ENCODE assay signal across 8 cellular contexts in the genomic region with DNA sequence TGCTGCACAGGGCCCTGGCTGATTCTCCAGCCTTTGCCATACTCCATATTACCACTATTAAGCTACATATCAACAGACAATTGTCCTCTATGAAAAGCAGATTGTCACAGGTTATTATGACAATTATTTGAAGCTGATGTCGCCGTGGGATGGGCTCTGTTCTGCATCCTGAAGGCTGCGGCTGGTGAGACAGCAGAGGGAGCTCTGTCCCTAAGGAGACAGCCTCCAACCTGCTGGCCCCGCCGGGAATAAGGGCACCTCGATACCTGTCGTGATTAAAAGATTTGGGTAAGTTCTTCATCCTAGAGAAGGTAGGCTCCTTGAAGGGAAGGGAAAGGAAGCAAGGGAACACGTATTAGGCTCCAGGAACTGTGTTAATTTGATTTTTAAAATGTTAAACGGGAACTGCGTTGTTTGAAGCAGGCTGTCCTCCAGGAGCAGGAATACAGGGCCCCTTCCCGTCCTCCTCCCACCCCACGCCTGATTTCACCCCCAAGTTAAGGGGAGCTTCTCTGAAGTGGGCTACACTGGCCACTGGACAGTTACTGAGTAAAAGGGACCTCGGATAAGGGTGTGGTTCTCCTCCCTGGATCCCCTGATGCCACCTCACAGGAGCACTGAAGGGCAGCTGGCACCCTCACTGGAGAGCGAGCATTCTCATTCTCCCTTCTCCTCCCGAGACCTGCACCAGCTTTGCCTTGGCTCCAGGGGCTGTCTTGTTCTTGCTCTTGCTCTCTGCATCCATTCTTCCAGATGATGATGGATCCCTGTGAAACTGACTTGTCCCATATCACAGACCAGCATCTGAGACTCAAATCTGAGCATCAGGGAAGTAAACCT. TPM values are rescaled to one million over a fixed set of nuclear protein-coding genes. Genes with fewer than 3 reads are reported as not detected.
DNase-seq lines count a peak whose midpoint lies in the region; ATAC-seq, FAIRE-seq and TF ChIP-seq lines count a peak whose summit lies in the region.

No MANE protein-coding gene starts in this region.

- no peak overlapping the region; a peak in 1 of 4 replicates for H3K9ac ChIP-seq in K562 (ENCODE audit: insufficient read depth in 1 of 2, low read depth in 2 of 2, low read length in 2 of 2)
- no peak overlapping the region for H3K9ac ChIP-seq in keratinocyte (ENCODE audit: control insufficient read depth, extremely low read depth, insufficient read depth, low read length)

- dilution Hi-C loops in keratinocyte (cut with MboI; ENCODE audit: extremely low pct_ligation_motif_present, low sequenced_read_pairs), result no loop called here

- intact Hi-C loops in Panc1 (cut with micrococcal nuclease; ENCODE audit: unreplicated experiment) (loop anchor here (1.0 to 10.0 kb wide), 2 partner anchors 44 to 246 kb away; no protein-coding TSS in a partner anchor), K562 (cut with micrococcal nuclease) (no loop called here)

- FAIRE-seq in K562 (lab: Jason Lieb, UNC) (peak; percentile 68), keratinocyte (lab: Jason Lieb, UNC) (peak; percentile 84)

- peak; percentile 52 for DNase-seq in GM03348 (ENCODE audit: low spot score)
- no peak for DNase-seq in Panc1 (ENCODE audit: low read depth, low spot score)
- DNase-seq in K562 (ENCODE audit: extremely low read depth in 1 of 4, low spot score in 3 of 4), result peak in 2 of 4 experiments; percentile 21 to 47
- DNase-seq in keratinocyte (ENCODE audit: low read depth, low spot score), result no peak
- DNase-seq in stimulated activated CD4-positive, alpha-beta T cell treated with anti-CD3 and anti-CD28 coated beads, Interleukin-4, amount 100 ng/mL, for 1 hour, result peak; percentile 34
- no peak for DNase-seq in SHP77 treated with DMSO at 0.1 percent for 48 hours (lab: John Stamatoyannopoulos, UW)
- no peak for DNase-seq in H4 (ENCODE audit: low spot score)

- no peaks in the 10 kb centered on the region for H3K9me3 ChIP-seq in Panc1 (ENCODE audit: control insufficient read depth, insufficient read depth, low read depth, low read length)
- no peaks in the 10 kb centered on the region for H3K9me3 ChIP-seq in K562 (replicated peaks; ENCODE audit: control insufficient read depth, insufficient read depth, low read depth, low read length)
- no peaks in the 10 kb centered on the region for H3K9me3 ChIP-seq in keratinocyte (ENCODE audit: control insufficient read depth, low read depth, low read length)

- H3K27ac ChIP-seq in 22Rv1, result no peak overlapping the region
- H3K27ac ChIP-seq in Panc1 (ENCODE audit: low read length), result peak overlapping the region; percentile 64
- H3K27ac ChIP-seq in K562 (ENCODE audit: extremely low read depth, low read depth, low read length), result no peak overlapping the region
- no peak overlapping the region for H3K27ac ChIP-seq in keratinocyte (ENCODE audit: control insufficient read depth, insufficient read depth, low read length)

- H3K4me3 ChIP-seq in Panc1 (ENCODE audit: low read depth in 2 of 2, low read length in 2 of 2), result peak overlapping the region; percentile 15 to 46; a peak in 3 of 4 replicates
- H3K4me3 ChIP-seq in K562, result no peak overlapping the region
- H3K4me3 ChIP-seq in keratinocyte (ENCODE audit: control insufficient read depth in 2 of 3, extremely low read depth in 1 of 3, insufficient read depth in 2 of 3, low read depth in 1 of 3, low read length in 3 of 3), result no peak overlapping the region

- H3K79me2 ChIP-seq in K562 (ENCODE audit: control insufficient read depth, insufficient read depth, low read length) (no peaks in the 10 kb centered on the region), keratinocyte (ENCODE audit: control insufficient read depth, insufficient read depth, low read length) (no peaks in the 10 kb centered on the region)

- H3K4me1 ChIP-seq in Panc1 (ENCODE audit: control insufficient read depth, insufficient read depth, low read length), result peaks cover 8% of the 10 kb centered on the region; the same call in 1 of the 2 replicates
- H3K4me1 ChIP-seq in K562 (replicated peaks in 1 of 2; ENCODE audit: control insufficient read depth in 2 of 2, insufficient read depth in 2 of 2, low read length in 2 of 2), result peaks cover 0 to 2% of the 10 kb centered on the region in 2 experiments; a peak in 2 of 5 replicates
- no peaks in the 10 kb centered on the region for H3K4me1 ChIP-seq in keratinocyte (ENCODE audit: control insufficient read depth, extremely low read depth, insufficient read depth, low read length)

- H3K27me3 ChIP-seq in Panc1 (ENCODE audit: control insufficient read depth, insufficient read depth, low read length) (no peaks in the 10 kb centered on the region), K562 (ENCODE audit: control insufficient read depth in 2 of 2, insufficient read depth in 2 of 2, low read length in 2 of 2) (no peaks in the 10 kb centered on the region), keratinocyte (ENCODE audit: control insufficient read depth, extremely low read depth, insufficient read depth, low read length) (no peaks in the 10 kb centered on the region)

- CTCF ChIA-PET in Panc1 (lab: Charles Lee), result interaction anchor here (0.5 to 1.7 kb wide), 14 partner anchors 18 to 471 kb away, joined by 3 to 10 read pairs (median 4); a partner anchor contains a TSS
- CTCF ChIA-PET in K562 (lab: Yijun Ruan, JAX; ENCODE audit: low intra/inter-chr PET ratio), result interaction anchor here (1.2 kb wide), 1 partner anchor 251 kb away, joined by 4 read pairs; no protein-coding TSS in a partner anchor

- no peaks in the 10 kb centered on the region for H4K20me1 ChIP-seq in K562 (replicated peaks; ENCODE audit: control insufficient read depth, insufficient read depth, low read length)
- no peaks in the 10 kb centered on the region for H4K20me1 ChIP-seq in keratinocyte (ENCODE audit: control insufficient read depth, extremely low read depth, insufficient read depth, low read length)

- H2AFZ ChIP-seq in K562 (ENCODE audit: low read depth, low read length), result peak overlapping the region; percentile 72
- peak overlapping the region; percentile 46 for H2AFZ ChIP-seq in keratinocyte (ENCODE audit: control insufficient read depth, low read length)

- BruUV-seq in Panc1 (replicated peaks; lab: Mats Ljungman, UMichigan), result no TSS peak
- no TSS peak for BruUV-seq in K562 (replicated peaks; lab: Mats Ljungman, UMichigan)

- peak; percentile 50 to 69 for TF ChIP-seq RAD21 in K562 (CRISPR knock-in tag; conservative IDR thresholded peaks at IDR 0.05 in 1 of 2, IDR thresholded peaks at IDR 0.05 in 1 of 2)

- TF ChIP-seq CTCF in 22Rv1 (IDR thresholded peaks at IDR 0.05) (peak; percentile 86), Panc1 (IDR thresholded peaks at IDR 0.05) (peak; percentile 98), K562 (IDR thresholded peaks at IDR 0.05 in 2 of 3, conservative IDR thresholded peaks at IDR 0.05 in 1 of 3; ENCODE audit: insufficient read depth in 2 of 3, low read depth in 1 of 3, low read length in 3 of 3) (peak; percentile 65 to 68 (median 68)), keratinocyte (optimal IDR thresholded peaks at IDR 0.05 in 1 of 3, IDR thresholded peaks at IDR 0.05 in 1 of 3, conservative IDR thresholded peaks at IDR 0.05 in 1 of 3; ENCODE audit: extremely low read depth in 1 of 3, insufficient read depth in 2 of 3, low read length in 3 of 3) (peak; percentile 83 to 95 (median 83))

- no peaks in the 10 kb centered on the region for H3K9me1 ChIP-seq in K562 (ENCODE audit: control insufficient read depth, insufficient read depth, low read length)
- H3K9me1 ChIP-seq in keratinocyte (ENCODE audit: control insufficient read depth, extremely low read depth, insufficient read depth, low read length), result no peaks in the 10 kb centered on the region

- TF ChIP-seq EP300 in K562 (IDR thresholded peaks at IDR 0.05; ENCODE audit: low read length), result no peak

- in situ Hi-C loops in Panc1 (cut with HindIII; ENCODE audit: low pct_unique_long_range_greater_than_20kb, low sequenced_read_pairs) (no loop called here), K562 (cut with MboI) (loop anchor here (10.0 kb wide), 1 partner anchor 256 kb away; no protein-coding TSS in a partner anchor)

- ATAC-seq in Panc1 (peak; percentile 98), K562 (peak; percentile 95)

- POLR2A ChIA-PET in Panc1 (lab: Charles Lee), result interaction anchor here (0.6 kb wide), 1 partner anchor 117 kb away, joined by 8 read pairs; a partner anchor contains a TSS
- POLR2A ChIA-PET in K562 (lab: Yijun Ruan, JAX), result interaction anchor here (0.6 to 1.4 kb wide), 4 partner anchors 9 to 166 kb away, joined by 3 to 6 read pairs (median 3); a partner anchor contains a TSS

- H3K4me2 ChIP-seq in K562 (ENCODE audit: insufficient read depth, low read length) (peak overlapping the region; percentile 46), keratinocyte (ENCODE audit: control insufficient read depth, extremely low read depth, insufficient read depth, low read depth, low read length) (no peak overlapping the region)

- no peak for TF ChIP-seq POLR2A in K562 (conservative IDR thresholded peaks at IDR 0.05)

- H3K36me3 ChIP-seq in Panc1 (ENCODE audit: control insufficient read depth, insufficient read depth, low read length), result no peaks in the 10 kb centered on the region
- H3K36me3 ChIP-seq in K562 (ENCODE audit: control insufficient read depth, insufficient read depth, low read length), result no peaks in the 10 kb centered on the region
- no peaks in the 10 kb centered on the region for H3K36me3 ChIP-seq in keratinocyte (ENCODE audit: control insufficient read depth in 2 of 2, extremely low read depth in 1 of 2, insufficient read depth in 2 of 2, low read length in 2 of 2)

- 10% methylated on average over 13 of the region's 15 CpGs for WGBS in K562 (ENCODE audit: insufficient coverage, low coverage, missing lambda C conversion rate)

RNA-seq across cellular contexts. Expression of a gene that starts 11.8 kb away (rescaled TPM):
- total RNA-seq in Panc1 (2021; ENCODE audit: unreplicated experiment), result 236 TPM
- polyA plus RNA-seq in Panc1 (2012; ENCODE audit: insufficient read length), result 119 TPM
- total RNA-seq in K562 (2011; cell fraction: chromatin; rRNA removed; ENCODE audit: low replicate concordance), result 198 and 514 TPM in 2 replicates
- total RNA-seq in K562 (2011; cell fraction: nucleolus; rRNA removed), result 93.2 and 115 TPM in 2 replicates
- total RNA-seq in K562 (2011; cell fraction: nucleoplasm; rRNA removed), result 178 and 179 TPM in 2 replicates
- total RNA-seq in K562 (2014; rRNA removed), result 26.0 and 34.0 TPM in 2 replicates
- total RNA-seq in K562 (2014; rRNA removed; fragmentation: Illumina TruSeq; extraction: Trizol), result 53.6 and 58.2 TPM in 2 replicates
- 44.0 and 45.3 TPM in 2 replicates for total RNA-seq in K562 (2015; rRNA removed; fragmentation: Illumina TruSeq; extraction: Trizol)
- total RNA-seq in K562 (2021), result 119 and 126 TPM in 2 replicates
- polyA plus RNA-seq in K562 (2011; rRNA removed), result 113 and 116 TPM in 2 replicates
- polyA plus RNA-seq in K562 (2011; cell fraction: cytosol; rRNA removed), result 19.5 and 43.1 TPM in 2 replicates
- polyA plus RNA-seq in K562 (2011; cell fraction: nucleus; rRNA removed), result 192 and 336 TPM in 2 replicates
- polyA plus RNA-seq in K562 (2012), result 74.9 and 83.6 TPM in 2 replicates
- polyA plus RNA-seq in K562 (2014; fragmentation: Illumina TruSeq; extraction: Trizol), result 101 and 112 TPM in 2 replicates
- polyA plus RNA-seq in K562 (2014; fragmentation: Nextera tagmentation; extraction: Ambion mirVana), result 10 to 100 TPM; 22.5 to 30.8 TPM
- 89.3 and 98.7 TPM in 2 replicates for polyA plus RNA-seq in K562 (2014; rRNA removed)
- polyA minus RNA-seq in K562 (2011; rRNA and poly(A)+ RNA removed), result 85.9 and 92.3 TPM in 2 replicates
- 30.6 and 32.8 TPM in 2 replicates for polyA minus RNA-seq in K562 (2011; cell fraction: cytosol; rRNA and poly(A)+ RNA removed)
- polyA minus RNA-seq in K562 (2011; cell fraction: nucleus; rRNA and poly(A)+ RNA removed), result 52.5 and 99.1 TPM in 2 replicates
- polyA plus RNA-seq in keratinocyte, result 66.9 to 117 TPM (median 98.1 TPM) in 3 replicates
- 181 TPM for polyA plus RNA-seq in keratinocyte (2011; ENCODE audit: low read depth)
- 42.0 and 70.2 TPM in 2 replicates for polyA plus RNA-seq in keratinocyte (2011; cell fraction: cytosol; rRNA removed)
- 193 and 255 TPM in 2 replicates for polyA plus RNA-seq in keratinocyte (2011; cell fraction: nucleus; rRNA removed)
- polyA plus RNA-seq in keratinocyte (2012; ENCODE audit: low replicate concordance), result 70.7 and 108 TPM in 2 replicates
- 23.8 to 78.1 TPM (median 32.4 TPM) in 3 replicates for polyA minus RNA-seq in keratinocyte
- polyA minus RNA-seq in keratinocyte (2011; cell fraction: cytosol; rRNA and poly(A)+ RNA removed), result 24.4 TPM
- polyA minus RNA-seq in keratinocyte (2011; cell fraction: nucleus; rRNA and poly(A)+ RNA removed), result 35.2 and 69.0 TPM in 2 replicates
- 37.9 and 51.4 TPM in 2 replicates for total RNA-seq in H4 (2014; rRNA removed; shearing (Covaris generic))

RNA-seq across cellular contexts. Expression of a gene that starts 42.6 kb away (rescaled TPM):
- total RNA-seq in Panc1 (2021; ENCODE audit: unreplicated experiment), result 131 TPM
- 204 TPM for polyA plus RNA-seq in Panc1 (2012; ENCODE audit: insufficient read length)
- total RNA-seq in K562 (2011; cell fraction: chromatin; rRNA removed; ENCODE audit: low replicate concordance), result 6.2 and 7.7 TPM in 2 replicates
- 5.0 and 5.5 TPM in 2 replicates for total RNA-seq in K562 (2011; cell fraction: nucleolus; rRNA removed)
- 4.7 and 5.1 TPM in 2 replicates for total RNA-seq in K562 (2011; cell fraction: nucleoplasm; rRNA removed)
- total RNA-seq in K562 (2014; rRNA removed), result 9.7 and 14.2 TPM in 2 replicates
- total RNA-seq in K562 (2014; rRNA removed; fragmentation: Illumina TruSeq; extraction: Trizol), result 5.3 and 5.7 TPM in 2 replicates
- 7.2 and 9.2 TPM in 2 replicates for total RNA-seq in K562 (2015; rRNA removed; fragmentation: Illumina TruSeq; extraction: Trizol)
- 27.4 and 28.7 TPM in 2 replicates for total RNA-seq in K562 (2021)
- polyA plus RNA-seq in K562 (2011; rRNA removed), result 2.6 and 4.7 TPM in 2 replicates
- polyA plus RNA-seq in K562 (2011; cell fraction: cytosol; rRNA removed), result 3.8 and 6.1 TPM in 2 replicates
- 3.3 and 7.4 TPM in 2 replicates for polyA plus RNA-seq in K562 (2011; cell fraction: nucleus; rRNA removed)
- 27.9 and 31.0 TPM in 2 replicates for polyA plus RNA-seq in K562 (2012)
- polyA plus RNA-seq in K562 (2014; fragmentation: Illumina TruSeq; extraction: Trizol), result 24.7 and 24.8 TPM in 2 replicates
- 1 to 10 TPM; 3.9 to 4.1 TPM for polyA plus RNA-seq in K562 (2014; fragmentation: Nextera tagmentation; extraction: Ambion mirVana)
- 13.1 and 15.3 TPM in 2 replicates for polyA plus RNA-seq in K562 (2014; rRNA removed)
- polyA minus RNA-seq in K562 (2011; rRNA and poly(A)+ RNA removed), result 2.8 and 3.2 TPM in 2 replicates
- 9.2 and 11.0 TPM in 2 replicates for polyA minus RNA-seq in K562 (2011; cell fraction: cytosol; rRNA and poly(A)+ RNA removed)
- polyA minus RNA-seq in K562 (2011; cell fraction: nucleus; rRNA and poly(A)+ RNA removed), result 3.1 and 3.9 TPM in 2 replicates
- polyA plus RNA-seq in keratinocyte, result 15.2 to 84.7 TPM (median 26.2 TPM) in 3 replicates
- 419 TPM for polyA plus RNA-seq in keratinocyte (2011; ENCODE audit: low read depth)
- 51.0 and 71.3 TPM in 2 replicates for polyA plus RNA-seq in keratinocyte (2011; cell fraction: cytosol; rRNA removed)
- polyA plus RNA-seq in keratinocyte (2011; cell fraction: nucleus; rRNA removed), result 98.1 and 123 TPM in 2 replicates
- polyA plus RNA-seq in keratinocyte (2012; ENCODE audit: low replicate concordance), result 152 and 176 TPM in 2 replicates
- 14.0 to 96.2 TPM (median 28.4 TPM) in 3 replicates for polyA minus RNA-seq in keratinocyte
- polyA minus RNA-seq in keratinocyte (2011; cell fraction: cytosol; rRNA and poly(A)+ RNA removed), result 65.0 TPM
- 43.2 and 64.7 TPM in 2 replicates for polyA minus RNA-seq in keratinocyte (2011; cell fraction: nucleus; rRNA and poly(A)+ RNA removed)
- total RNA-seq in H4 (2014; rRNA removed; shearing (Covaris generic)), result 8.8 and 10.7 TPM in 2 replicates

Comparison
In these comparisons a context has a peak if more than half of its experiments do, and no peak if none do; other contexts are left out.
1. DNase-seq: peak in GM03348 (single experiment) and stimulated activated CD4-positive, alpha-beta T cell treated with anti-CD3 and anti-CD28 coated beads, Interleukin-4, amount 100 ng/mL, for 1 hour (single experiment); none in Panc1 (single experiment), keratinocyte (single experiment), SHP77 treated with DMSO at 0.1 percent for 48 hours (single experiment) and H4 (single experiment).
2. H3K4me3 ChIP-seq: peak in Panc1 (2 of 2); none in K562 (single experiment) and keratinocyte (0 of 3).
3. Peak in every context shown above with its lines, with median percentiles within 50 percentile points of each other: CTCF ChIP-seq.